In genomic region chr2:237195396-237196119, GRCh38 we compare ENCODE assay signal across 25 cellular contexts.
DNase-seq lines count a peak whose midpoint lies in the region; TF ChIP-seq lines count a peak whose summit lies in the region.
"Had no signal": no experiment of that assay in that cellular context is flagged by ENCODE, and none has a peak within 500 bp of the region (broad histone marks: within the 10 kb centered on the region; RNA-seq: fewer than 3 reads in every experiment).

No MANE protein-coding gene starts in this region.

- peaks cover 5% of the 10 kb centered on the region; the same call in 1 of the 2 replicates for H3K27me3 Mint-ChIP-seq in HFFc6 (ENCODE audit: insufficient read depth)

- H3K9me3 ChIP-seq in esophagus muscularis mucosa: no peaks in the 10 kb centered on the region
- H3K9me3 ChIP-seq in transverse colon: no peaks in the 10 kb centered on the region
- H3K9me3 ChIP-seq: esophagus squamous epithelium, gastroesophageal sphincter, lower lobe of right lung, thyroid gland had no signal

- TF ChIP-seq EP300 in esophagus muscularis mucosa (IDR thresholded peaks at IDR 0.05) (no peak), transverse colon (IDR thresholded peaks at IDR 0.05; ENCODE audit: low read depth) (no peak)

- H3K36me3 ChIP-seq in esophagus muscularis mucosa (no peaks in the 10 kb centered on the region), transverse colon (no peaks in the 10 kb centered on the region)
- H3K36me3 ChIP-seq: esophagus squamous epithelium, gastroesophageal sphincter, lower lobe of right lung, thyroid gland had no signal

- H3K27me3 ChIP-seq in esophagus muscularis mucosa (no peaks in the 10 kb centered on the region), transverse colon (no peaks in the 10 kb centered on the region)
- H3K27me3 ChIP-seq: esophagus squamous epithelium, gastroesophageal sphincter, thyroid gland had no signal

- H3K4me3 Mint-ChIP-seq in HFFc6: no peak overlapping the region
- H3K4me3 Mint-ChIP-seq: activated CD8-positive, alpha-beta memory T cell treated with anti-CD3 and anti-CD28 coated beads, Interleukin-2, amount 10 ng/mL, durations not matched to agents 7 days and 5 days; activated naive CD4-positive, alpha-beta T cell treated with anti-CD3 and anti-CD28 coated beads, Interleukin-2, amount 10 ng/mL, durations not matched to agents 7 days and 5 days; CD4-positive, alpha-beta T cell had no signal

- intact Hi-C loops in esophagus muscularis mucosa (cut with DNase I): no loop called here
- intact Hi-C loops in transverse colon (cut with DNase I; ENCODE audit: low total_unique reads): no loop called here

- in situ Hi-C loops in transverse colon (cut with MboI; ENCODE audit: low pct_ligation_motif_present in 1 of 4, low pct_unique_long_range_greater_than_20kb in 1 of 4, low sequenced_read_pairs in 3 of 4): no loop called here

- H3K4me1 ChIP-seq in esophagus muscularis mucosa (peaks cover 16 to 59% (median 45%) of the 10 kb centered on the region in 4 donors), transverse colon (peaks cover 0 to 12% (median 3%) of the 10 kb centered on the region in 4 donors)
- H3K4me1 ChIP-seq: esophagus squamous epithelium, lower lobe of right lung, thyroid gland had no signal

- peak; percentile 33 for DNase-seq in NCI-H146 (lab: John Stamatoyannopoulos, UW)
- peak; percentile 86 for DNase-seq in esophagus muscularis mucosa (ENCODE audit: extremely low spot score)
- DNase-seq in myocyte (ENCODE audit: low read depth): peak; percentile 65
- no peak for DNase-seq in transverse colon
- no peak for DNase-seq in stimulated activated CD4-positive, alpha-beta T cell treated with anti-CD3 and anti-CD28 coated beads, Interleukin-12 subunit alpha, Interleukin-12 subunit beta, amount 100 ng/mL, for 4 hours
- DNase-seq in substantia nigra (lab: John Stamatoyannopoulos, UW): no peak
- no peak for DNase-seq in AG08395 (ENCODE audit: low spot score)
- DNase-seq in HFFc6: no peak
- DNase-seq: activated CD4-positive, alpha-beta T cell treated with anti-CD3 and anti-CD28 coated beads for 48 hours; activated CD8-positive, alpha-beta memory T cell treated with anti-CD3 and anti-CD28 coated beads, Interleukin-2, amount 10 ng/mL, durations not matched to agents 7 days and 5 days; activated naive CD4-positive, alpha-beta T cell treated with anti-CD3 and anti-CD28 coated beads, Interleukin-2, amount 10 ng/mL, durations not matched to agents 7 days and 5 days; amygdala; CD4-positive, alpha-beta T cell; esophagus squamous epithelium; GF-D8; Kasumi-1; lower lobe of right lung; NCI-H187 treated with DMSO at 0.1 percent for 48 hours; NCI-H748 treated with DMSO at 0.1 percent for 48 hours; occipital lobe; stimulated activated naive CD8-positive, alpha-beta T cell treated with anti-CD3 and anti-CD28 coated beads, Interleukin-15, Interleukin-2, amounts not matched to agents 100 U/mL and 50 U/mL, for 24 hours; thyroid gland had no signal

- no peaks in the 10 kb centered on the region for H3K36me3 Mint-ChIP-seq in HFFc6 (ENCODE audit: low read depth)
- H3K36me3 Mint-ChIP-seq: activated CD8-positive, alpha-beta memory T cell treated with anti-CD3 and anti-CD28 coated beads, Interleukin-2, amount 10 ng/mL, durations not matched to agents 7 days and 5 days; activated naive CD4-positive, alpha-beta T cell treated with anti-CD3 and anti-CD28 coated beads, Interleukin-2, amount 10 ng/mL, durations not matched to agents 7 days and 5 days had no signal

- H3K4me3 ChIP-seq in esophagus muscularis mucosa (no peak overlapping the region), transverse colon (no peak overlapping the region)
- H3K4me3 ChIP-seq: coronary artery, esophagus squamous epithelium, gastroesophageal sphincter, lower lobe of right lung, thyroid gland had no signal

- no peak overlapping the region for H3K27ac Mint-ChIP-seq in HFFc6
- H3K27ac Mint-ChIP-seq: activated CD8-positive, alpha-beta memory T cell treated with anti-CD3 and anti-CD28 coated beads, Interleukin-2, amount 10 ng/mL, durations not matched to agents 7 days and 5 days; activated naive CD4-positive, alpha-beta T cell treated with anti-CD3 and anti-CD28 coated beads, Interleukin-2, amount 10 ng/mL, durations not matched to agents 7 days and 5 days; CD4-positive, alpha-beta T cell had no signal

- TF ChIP-seq CTCF in esophagus muscularis mucosa (IDR thresholded peaks at IDR 0.05) (no peak), transverse colon (IDR thresholded peaks at IDR 0.05) (no peak), HFFc6 (IDR thresholded peaks at IDR 0.05) (no peak)

- TF ChIP-seq POLR2A in esophagus muscularis mucosa (IDR thresholded peaks at IDR 0.05; ENCODE audit: low read depth): no peak
- TF ChIP-seq POLR2A in transverse colon (IDR thresholded peaks at IDR 0.05): no peak

- 90% methylated on average over 10 of the region's 10 CpGs for WGBS in esophagus muscularis mucosa
- 75% methylated on average over 4 to 10 of the region's 10 CpGs for WGBS in transverse colon (ENCODE audit: low coverage in 1 of 2), 2 donors

- H3K27ac ChIP-seq in esophagus muscularis mucosa (replicated peaks in 1 of 4) (peak overlapping the region in 2 of 4 donors; percentile 56 to 62), transverse colon (peak overlapping the region; percentile 1 to 52 (median 26)), substantia nigra (ENCODE audit: low read depth, low read length, poor library complexity, severe bottlenecking) (no peak overlapping the region)
- H3K27ac ChIP-seq: coronary artery, thyroid gland, VCaP had no signal

- H3K4me1 Mint-ChIP-seq in HFFc6 (ENCODE audit: low read depth): peaks cover 65% of the 10 kb centered on the region
- H3K4me1 Mint-ChIP-seq: activated CD8-positive, alpha-beta memory T cell treated with anti-CD3 and anti-CD28 coated beads, Interleukin-2, amount 10 ng/mL, durations not matched to agents 7 days and 5 days; activated naive CD4-positive, alpha-beta T cell treated with anti-CD3 and anti-CD28 coated beads, Interleukin-2, amount 10 ng/mL, durations not matched to agents 7 days and 5 days had no signal

- no peaks in the 10 kb centered on the region for H3K9me3 Mint-ChIP-seq in HFFc6
- H3K9me3 Mint-ChIP-seq: activated naive CD4-positive, alpha-beta T cell treated with anti-CD3 and anti-CD28 coated beads, Interleukin-2, amount 10 ng/mL, durations not matched to agents 7 days and 5 days; CD4-positive, alpha-beta T cell had no signal

Comparison
In these comparisons a context has a peak if more than half of its experiments do, and no peak if none do; other contexts are left out.
1. DNase-seq: peak in NCI-H146 (single experiment), esophagus muscularis mucosa (single experiment) and myocyte (single experiment); none in transverse colon (single experiment), stimulated activated CD4-positive, alpha-beta T cell treated with anti-CD3 and anti-CD28 coated beads, Interleukin-12 subunit alpha, Interleukin-12 subunit beta, amount 100 ng/mL, for 4 hours (single experiment), substantia nigra (0 of 49), AG08395 (single experiment) and HFFc6 (single experiment).